18 cellular contexts compared by ENCODE assay signal in the genomic region with DNA sequence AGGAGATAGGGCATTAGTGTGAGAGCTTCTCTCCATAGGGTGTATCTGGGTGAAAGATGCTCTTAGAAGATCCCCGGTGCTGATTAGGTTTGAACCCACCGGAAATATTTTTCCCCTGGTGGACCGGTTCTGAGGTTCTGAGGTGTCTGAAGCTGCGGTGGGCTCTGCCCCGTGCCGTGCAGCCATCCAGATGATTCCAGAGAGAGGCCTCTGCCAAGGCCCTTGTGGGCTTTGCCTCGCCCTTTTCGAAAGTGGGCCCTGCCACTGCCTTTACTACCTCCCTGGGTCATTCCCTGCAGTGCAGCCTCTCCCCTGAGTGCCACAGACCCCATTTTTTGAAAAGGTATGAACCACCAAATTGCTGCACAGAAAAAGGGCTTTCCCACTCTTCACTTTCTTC. TPM values are rescaled to one million over a fixed set of nuclear protein-coding genes. Genes with fewer than 3 reads are reported as not detected.
DNase-seq lines count a peak whose midpoint lies in the region; ATAC-seq lines count a peak whose summit lies in the region.
"Had no signal": no experiment of that assay in that cellular context is flagged by ENCODE, and none has a peak within 500 bp of the region (broad histone marks: within the 10 kb centered on the region; RNA-seq: fewer than 3 reads in every experiment).

No MANE protein-coding gene starts in this region.

- H3K9me3 Mint-ChIP-seq in CD4-positive, CD25-positive, alpha-beta regulatory T cell: peaks cover 3 to 16% (median 4%) of the 10 kb centered on the region in 7 donors
- H3K9me3 Mint-ChIP-seq in activated naive CD8-positive, alpha-beta T cell (ENCODE audit: low read depth): peaks cover 7% of the 10 kb centered on the region
- peaks cover 0 to 37% (median 10%) of the 10 kb centered on the region in 9 donors for H3K9me3 Mint-ChIP-seq in naive thymus-derived CD8-positive, alpha-beta T cell
- peaks cover 4% of the 10 kb centered on the region for H3K9me3 Mint-ChIP-seq in stimulated activated memory B cell treated with anti-CD40 and anti-IgM and Interleukin-4, amounts not matched to agents 10 μg/mL and 1 μg/mL and 100 μg/mL, for 72 hours

- H3K4me3 Mint-ChIP-seq in CD4-positive, CD25-positive, alpha-beta regulatory T cell: peak overlapping the region; percentile 90 to 96 (median 92)
- H3K4me3 Mint-ChIP-seq in activated naive CD8-positive, alpha-beta T cell: peak overlapping the region; percentile 99
- H3K4me3 Mint-ChIP-seq in naive thymus-derived CD8-positive, alpha-beta T cell: peak overlapping the region; percentile 88 to 99 (median 94)
- no peak overlapping the region for H3K4me3 Mint-ChIP-seq in stimulated activated memory B cell treated with anti-CD40 and anti-IgM and Interleukin-4, amounts not matched to agents 10 μg/mL and 1 μg/mL and 100 μg/mL, for 72 hours

- no peaks in the 10 kb centered on the region for H3K27me3 Mint-ChIP-seq in CD4-positive, CD25-positive, alpha-beta regulatory T cell
- no peaks in the 10 kb centered on the region for H3K27me3 Mint-ChIP-seq in activated naive CD8-positive, alpha-beta T cell
- H3K27me3 Mint-ChIP-seq in naive thymus-derived CD8-positive, alpha-beta T cell: no peaks in the 10 kb centered on the region
- peaks cover 31% of the 10 kb centered on the region for H3K27me3 Mint-ChIP-seq in stimulated activated memory B cell treated with anti-CD40 and anti-IgM and Interleukin-4, amounts not matched to agents 10 μg/mL and 1 μg/mL and 100 μg/mL, for 72 hours

- H3K4me1 Mint-ChIP-seq in CD4-positive, CD25-positive, alpha-beta regulatory T cell: peaks cover 5 to 79% (median 57%) of the 10 kb centered on the region in 4 donors
- peaks cover 77% of the 10 kb centered on the region for H3K4me1 Mint-ChIP-seq in activated naive CD8-positive, alpha-beta T cell (ENCODE audit: low read depth)
- peaks cover 49 to 86% (median 75%) of the 10 kb centered on the region in 4 donors for H3K4me1 Mint-ChIP-seq in naive thymus-derived CD8-positive, alpha-beta T cell
- peaks cover 41% of the 10 kb centered on the region for H3K4me1 Mint-ChIP-seq in stimulated activated memory B cell treated with anti-CD40 and anti-IgM and Interleukin-4, amounts not matched to agents 10 μg/mL and 1 μg/mL and 100 μg/mL, for 72 hours

- no peaks in the 10 kb centered on the region for H3K27me3 ChIP-seq in CD4-positive, CD25-positive, alpha-beta regulatory T cell (ENCODE audit: control insufficient read depth, insufficient read depth, low read length)
- H3K27me3 ChIP-seq: MG63 had no signal

- peaks cover 14% of the 10 kb centered on the region for H3K36me3 ChIP-seq in CD4-positive, CD25-positive, alpha-beta regulatory T cell (ENCODE audit: control insufficient read depth, insufficient read depth, low read length)
- H3K36me3 ChIP-seq in KOPT-K1 (ENCODE audit: insufficient read depth, low read length): peaks cover 49% of the 10 kb centered on the region
- H3K36me3 ChIP-seq: HAP-1, MG63 had no signal

- ATAC-seq in CD4-positive, CD25-positive, alpha-beta regulatory T cell (ENCODE audit: low read depth in 2 of 2): no peak
- peak in 1 of 2 donors; percentile 10 for ATAC-seq in naive thymus-derived CD8-positive, alpha-beta T cell
- ATAC-seq in HG02852 (IDR thresholded peaks at IDR 0.05; ENCODE audit: unreplicated experiment): no peak
- no peak for ATAC-seq in stimulated activated memory B cell treated with anti-CD40 and anti-IgM and Interleukin-4, amounts not matched to agents 10 μg/mL and 1 μg/mL and 100 μg/mL, for 72 hours

- peak overlapping the region; percentile 88 for H3K4me3 ChIP-seq in CD4-positive, CD25-positive, alpha-beta regulatory T cell (ENCODE audit: low read depth, low read length)
- H3K4me3 ChIP-seq: HAP-1, MG63 had no signal

- POLR2A ChIA-PET in naive thymus-derived CD8-positive, alpha-beta T cell (lab: Charles Lee): interaction anchor here (0.9 to 9.9 kb wide), 17 partner anchors 8 to 303 kb away, joined by 3 to 812 read pairs (median 101); partner anchors contain the start of genes GIMAP1, GIMAP2, GIMAP4 and GIMAP5

- H3K4me1 ChIP-seq in CD4-positive, CD25-positive, alpha-beta regulatory T cell (ENCODE audit: control insufficient read depth, insufficient read depth, low read length, poor library complexity, severe bottlenecking): peaks cover 55% of the 10 kb centered on the region
- H3K4me1 ChIP-seq: HAP-1 had no signal

- peaks cover 0 to 10% of the 10 kb centered on the region in 2 experiments for H3K9me3 ChIP-seq in CD4-positive, CD25-positive, alpha-beta regulatory T cell (ENCODE audit: control insufficient read depth in 2 of 2, low read length in 2 of 2)
- peaks cover 32% of the 10 kb centered on the region for H3K9me3 ChIP-seq in KOPT-K1 (ENCODE audit: insufficient read depth, low read length, poor library complexity, severe bottlenecking)
- H3K9me3 ChIP-seq: HAP-1, MG63 had no signal

- peak in 1 of 3 donors; percentile 4 for DNase-seq in CD4-positive, CD25-positive, alpha-beta regulatory T cell
- DNase-seq in naive thymus-derived CD8-positive, alpha-beta T cell: peak in 6 of 10 donors; percentile 18 to 36 (median 28)
- DNase-seq in SKM-1 treated with dmso at 0.1 percent for 144 hours (lab: John Stamatoyannopoulos, UW; ENCODE audit: unreplicated experiment): no peak
- no peak for DNase-seq in NCI-H146 (lab: John Stamatoyannopoulos, UW)
- DNase-seq: MG63; NCI-H2107; posterior cingulate gyrus; stimulated activated CD4-positive, alpha-beta T cell treated with anti-CD3 and anti-CD28 coated beads, Interleukin-4, amount 100 ng/mL, for 1 hour had no signal

- H3K27ac Mint-ChIP-seq in CD4-positive, CD25-positive, alpha-beta regulatory T cell: peak overlapping the region; percentile 86 to 96 (median 88)
- peak overlapping the region; percentile 98 for H3K27ac Mint-ChIP-seq in activated naive CD8-positive, alpha-beta T cell
- peak overlapping the region; percentile 91 to 98 (median 93) for H3K27ac Mint-ChIP-seq in naive thymus-derived CD8-positive, alpha-beta T cell
- H3K27ac Mint-ChIP-seq in stimulated activated memory B cell treated with anti-CD40 and anti-IgM and Interleukin-4, amounts not matched to agents 10 μg/mL and 1 μg/mL and 100 μg/mL, for 72 hours: no peak overlapping the region

- H3K27ac ChIP-seq in CD4-positive, CD25-positive, alpha-beta regulatory T cell (ENCODE audit: insufficient read depth, low read length, poor library complexity, severe bottlenecking): peak overlapping the region; percentile 41
- peak overlapping the region; percentile 95 for H3K27ac ChIP-seq in KOPT-K1 (ENCODE audit: low read depth, low read length, poor library complexity, severe bottlenecking)

- H3K36me3 Mint-ChIP-seq in CD4-positive, CD25-positive, alpha-beta regulatory T cell: peaks cover 41% of the 10 kb centered on the region
- H3K36me3 Mint-ChIP-seq in activated naive CD8-positive, alpha-beta T cell: peaks cover 27% of the 10 kb centered on the region
- peaks cover 32 to 53% (median 38%) of the 10 kb centered on the region in 3 donors for H3K36me3 Mint-ChIP-seq in naive thymus-derived CD8-positive, alpha-beta T cell
- H3K36me3 Mint-ChIP-seq in stimulated activated memory B cell treated with anti-CD40 and anti-IgM and Interleukin-4, amounts not matched to agents 10 μg/mL and 1 μg/mL and 100 μg/mL, for 72 hours: no peaks in the 10 kb centered on the region

RNA-seq across cellular contexts. Expression of gene GIMAP8, which starts 2.8 kb away (rescaled TPM):
- total RNA-seq in CD4-positive, CD25-positive, alpha-beta regulatory T cell: 8.0 TPM
- polyA plus RNA-seq in CD4-positive, CD25-positive, alpha-beta regulatory T cell: 10 to 100 TPM; 11.3 to 30.8 (median 18.4) TPM
- 10 to 100 TPM; 66.8 to 68.0 TPM for total RNA-seq in naive thymus-derived CD8-positive, alpha-beta T cell
- polyA plus RNA-seq in naive thymus-derived CD8-positive, alpha-beta T cell: 10 to 100 TPM; 18.9 to 38.9 (median 25.9) TPM
- total RNA-seq: chondrocyte, G401, HT-29, SK-MEL-5 had no signal
- polyA plus RNA-seq: fibroblast of lung had no signal

Comparison
In these comparisons a context has a peak if more than half of its experiments do, and no peak if none do; other contexts are left out.
1. DNase-seq: peak in naive thymus-derived CD8-positive, alpha-beta T cell (6 of 10); none in SKM-1 treated with dmso at 0.1 percent for 144 hours (single experiment) and NCI-H146 (single experiment).